ENCODE assay signal across 12 cellular contexts in genomic region chr2:142873850-142874287, GRCh38. TPM values are rescaled to one million over a fixed set of nuclear protein-coding genes. Genes with fewer than 3 reads are reported as not detected.
DNase-seq lines count a peak whose midpoint lies in the region; ATAC-seq and TF ChIP-seq lines count a peak whose summit lies in the region.
"Had no signal": no experiment of that assay in that cellular context is flagged by ENCODE, and none has a peak within 500 bp of the region (broad histone marks: within the 10 kb centered on the region; RNA-seq: fewer than 3 reads in every experiment).

No MANE protein-coding gene starts in this region.

- no peaks in the 10 kb centered on the region for H3K9me3 Mint-ChIP-seq in activated naive CD8-positive, alpha-beta T cell treated with anti-CD3 and anti-CD28 coated beads, Interleukin-2, amount 50 U/mL, for 24 hours
- no peaks in the 10 kb centered on the region for H3K9me3 Mint-ChIP-seq in activated naive CD8-positive, alpha-beta T cell treated with anti-CD3 and anti-CD28 coated beads for 36 hours
- no peaks in the 10 kb centered on the region for H3K9me3 Mint-ChIP-seq in WTC11

- H3K36me3 Mint-ChIP-seq in activated naive CD8-positive, alpha-beta T cell treated with anti-CD3 and anti-CD28 coated beads, Interleukin-2, amount 50 U/mL, for 24 hours (ENCODE audit: low read depth) = no peaks in the 10 kb centered on the region
- H3K36me3 Mint-ChIP-seq in activated naive CD8-positive, alpha-beta T cell treated with anti-CD3 and anti-CD28 coated beads for 36 hours = no peaks in the 10 kb centered on the region
- H3K36me3 Mint-ChIP-seq in WTC11 = no peaks in the 10 kb centered on the region

- H3K27ac ChIP-seq in SK-N-MC (peak overlapping the region; percentile 95), liver (ENCODE audit: low read depth in 1 of 2, low read length in 2 of 2) (peak overlapping the region; percentile 48 to 68)
- H3K27ac ChIP-seq: tibial artery had no signal

- H3K9me3 ChIP-seq in SK-N-MC (ENCODE audit: low read depth, low read length) (no peaks in the 10 kb centered on the region), liver (ENCODE audit: control insufficient read depth in 4 of 4, low read length in 3 of 4) (no peaks in the 10 kb centered on the region)
- H3K9me3 ChIP-seq: tibial artery had no signal

- no peak for TF ChIP-seq CTCF in liver (IDR thresholded peaks at IDR 0.05; ENCODE audit: low read depth, low read length, missing input control)
- no peak for TF ChIP-seq CTCF in WTC11 (IDR thresholded peaks at IDR 0.05)

- no peak for TF ChIP-seq RAD21 in liver (IDR thresholded peaks at IDR 0.05)

- peaks cover 4% of the 10 kb centered on the region for H3K4me1 Mint-ChIP-seq in activated naive CD8-positive, alpha-beta T cell treated with anti-CD3 and anti-CD28 coated beads, Interleukin-2, amount 50 U/mL, for 24 hours
- H3K4me1 Mint-ChIP-seq in activated naive CD8-positive, alpha-beta T cell treated with anti-CD3 and anti-CD28 coated beads for 36 hours = no peaks in the 10 kb centered on the region
- peaks cover 13% of the 10 kb centered on the region for H3K4me1 Mint-ChIP-seq in WTC11

- H3K27ac Mint-ChIP-seq in activated naive CD8-positive, alpha-beta T cell treated with anti-CD3 and anti-CD28 coated beads, Interleukin-2, amount 50 U/mL, for 24 hours = peak overlapping the region; percentile 20
- no peak overlapping the region for H3K27ac Mint-ChIP-seq in activated naive CD8-positive, alpha-beta T cell treated with anti-CD3 and anti-CD28 coated beads for 36 hours
- no peak overlapping the region for H3K27ac Mint-ChIP-seq in WTC11
- H3K27ac Mint-ChIP-seq: progenitor cell of endocrine pancreas had no signal

- H3K4me3 ChIP-seq in SK-N-MC (peak overlapping the region; percentile 60), liver (ENCODE audit: low read depth in 1 of 3, low read length in 3 of 3) (no peak overlapping the region)
- H3K4me3 ChIP-seq: tibial artery had no signal

- no peak overlapping the region for H3K4me3 Mint-ChIP-seq in activated naive CD8-positive, alpha-beta T cell treated with anti-CD3 and anti-CD28 coated beads, Interleukin-2, amount 50 U/mL, for 24 hours
- no peak overlapping the region for H3K4me3 Mint-ChIP-seq in activated naive CD8-positive, alpha-beta T cell treated with anti-CD3 and anti-CD28 coated beads for 36 hours
- H3K4me3 Mint-ChIP-seq in WTC11 = no peak overlapping the region

- DNase-seq in activated naive CD8-positive, alpha-beta T cell treated with anti-CD3 and anti-CD28 coated beads, Interleukin-2, amount 50 U/mL, for 24 hours = no peak
- DNase-seq in activated naive CD8-positive, alpha-beta T cell treated with anti-CD3 and anti-CD28 coated beads for 36 hours = no peak
- DNase-seq in SK-N-MC (ENCODE audit: low read depth, low spot score) = peak; percentile 37
- no peak for DNase-seq in WTC11 (ENCODE audit: low spot score)
- no peak for DNase-seq in activated effector memory CD4-positive, alpha-beta T cell treated with anti-CD3 and anti-CD28 coated beads, Interleukin-2, amount 50 U/mL, for 16 hours
- DNase-seq: DMS79, NCI-H1436 treated with DMSO at 0.1 percent for 48 hours had no signal

- POLR2A ChIA-PET in WTC11 (lab: Charles Lee) = no interaction called here

- CTCF ChIA-PET in WTC11 (lab: Charles Lee) = no interaction called here

- H3K9ac ChIP-seq in SK-N-MC (ENCODE audit: insufficient read length) = no peak overlapping the region
- no peak overlapping the region for H3K9ac ChIP-seq in liver (ENCODE audit: low read depth in 1 of 2, low read length in 2 of 2)

- H3K4me1 ChIP-seq in liver (ENCODE audit: control insufficient read depth in 4 of 4, insufficient read depth in 4 of 4, low read length in 3 of 4) = peaks cover 2 to 31% (median 23%) of the 10 kb centered on the region in 4 donors

- no peaks in the 10 kb centered on the region for H3K27me3 ChIP-seq in liver (ENCODE audit: control insufficient read depth in 4 of 4, insufficient read depth in 4 of 4, low read length in 3 of 4)
- H3K27me3 ChIP-seq: tibial artery had no signal

- H3K36me3 ChIP-seq in SK-N-MC (ENCODE audit: insufficient read depth, low read length) = no peaks in the 10 kb centered on the region
- no peaks in the 10 kb centered on the region for H3K36me3 ChIP-seq in liver (ENCODE audit: control insufficient read depth in 4 of 4, insufficient read depth in 3 of 4, low read depth in 1 of 4, low read length in 3 of 4)
- H3K36me3 ChIP-seq: tibial artery had no signal

- 86% methylated on average over 1 of the region's 1 CpG for WGBS in liver

- ATAC-seq in activated naive CD8-positive, alpha-beta T cell treated with anti-CD3 and anti-CD28 coated beads, Interleukin-2, amount 50 U/mL, for 24 hours = no peak
- ATAC-seq in WTC11 (no peak), GM19452 (IDR thresholded peaks at IDR 0.05; ENCODE audit: unreplicated experiment) (no peak), HG03354 (IDR thresholded peaks at IDR 0.05; ENCODE audit: poor library complexity, severe bottlenecking, unreplicated experiment) (no peak)

- H3K27me3 Mint-ChIP-seq in activated naive CD8-positive, alpha-beta T cell treated with anti-CD3 and anti-CD28 coated beads, Interleukin-2, amount 50 U/mL, for 24 hours = no peaks in the 10 kb centered on the region
- H3K27me3 Mint-ChIP-seq in activated naive CD8-positive, alpha-beta T cell treated with anti-CD3 and anti-CD28 coated beads for 36 hours = peaks cover 3% of the 10 kb centered on the region
- no peaks in the 10 kb centered on the region for H3K27me3 Mint-ChIP-seq in WTC11 (ENCODE audit: low read depth)
- H3K27me3 Mint-ChIP-seq: progenitor cell of endocrine pancreas had no signal

TF ChIP-seq in liver, 16 proteins besides CTCF, POLR2A, EP300 and RAD21:
- TF ChIP-seq FOXA2 (IDR thresholded peaks at IDR 0.05) = no peak
- TF ChIP-seq SP1 (IDR thresholded peaks at IDR 0.05) = no peak
- no peak for TF ChIP-seq RXRA (IDR thresholded peaks at IDR 0.05)

TF ChIP-seq in WTC11, 78 proteins besides CTCF, POLR2A, EP300 and RAD21:
- TF ChIP-seq STAT6 (CRISPR knock-in tag; conservative IDR thresholded peaks at IDR 0.05; ENCODE audit: low read depth) (no peak), SMAD3 (CRISPR knock-in tag; IDR thresholded peaks at IDR 0.05; ENCODE audit: borderline replicate concordance) (no peak), ATF3 (CRISPR knock-in tag; conservative IDR thresholded peaks at IDR 0.05) (no peak), PRRX2 (CRISPR knock-in tag; IDR thresholded peaks at IDR 0.05) (no peak), TCF7 (CRISPR knock-in tag; IDR thresholded peaks at IDR 0.05; ENCODE audit: low read depth) (no peak), ZMAT4 (CRISPR knock-in tag; IDR thresholded peaks at IDR 0.05) (no peak), NFYB (CRISPR knock-in tag; conservative IDR thresholded peaks at IDR 0.05; ENCODE audit: low read depth) (no peak), FOXK1 (CRISPR knock-in tag; IDR thresholded peaks at IDR 0.05) (no peak), ZNF121 (CRISPR knock-in tag; IDR thresholded peaks at IDR 0.05) (no peak), NR2C2 (CRISPR knock-in tag; IDR thresholded peaks at IDR 0.05) (no peak), IRF1 (CRISPR knock-in tag; IDR thresholded peaks at IDR 0.05) (no peak), CBFB (CRISPR knock-in tag; IDR thresholded peaks at IDR 0.05; ENCODE audit: low read depth) (no peak)
- TF ChIP-seq, protein P1, sequence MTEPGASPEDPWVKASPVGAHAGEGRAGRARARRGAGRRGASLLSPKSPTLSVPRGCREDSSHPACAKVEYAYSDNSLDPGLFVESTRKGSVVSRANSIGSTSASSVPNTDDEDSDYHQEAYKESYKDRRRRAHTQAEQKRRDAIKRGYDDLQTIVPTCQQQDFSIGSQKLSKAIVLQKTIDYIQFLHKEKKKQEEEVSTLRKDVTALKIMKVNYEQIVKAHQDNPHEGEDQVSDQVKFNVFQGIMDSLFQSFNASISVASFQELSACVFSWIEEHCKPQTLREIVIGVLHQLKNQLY (CRISPR knock-in tag; IDR thresholded peaks at IDR 0.05) = no peak

RNA-seq across cellular contexts. Expression of gene KYNU, which starts 3.6 kb away (rescaled TPM):
- total RNA-seq in activated naive CD8-positive, alpha-beta T cell treated with anti-CD3 and anti-CD28 coated beads for 36 hours = under 1 TPM in 1 of 2 experiments, not detected in 1; 0.20 TPM
- total RNA-seq in liver (10 to 100 TPM; 24.0 to 64.3 TPM), WTC11 (2021) (0.18 to 0.85 TPM (median 0.21 TPM) in 3 replicates)
- 10 to 100 TPM; 32.2 to 33.4 TPM for polyA plus RNA-seq in liver
- total RNA-seq: progenitor cell of endocrine pancreas had no signal

Comparison
In these comparisons a context has a peak if more than half of its experiments do, and no peak if none do; other contexts are left out.
1. RNA of gene KYNU, which starts 3.6 kb away (total RNA-seq): 24.0 to 64.3 TPM in liver; 0.18 to 0.85 TPM in WTC11 and 0.20 TPM in activated naive CD8-positive, alpha-beta T cell treated with anti-CD3 and anti-CD28 coated beads for 36 hours; every median in the first group is over 10 times any median in the second.